26 cellular contexts compared by ENCODE assay signal in genomic region chr18:58697131-58697530, GRCh38. TPM values are rescaled to one million over a fixed set of nuclear protein-coding genes. Genes with fewer than 3 reads are reported as not detected.
A peak's percentile ranks its signal among the peaks of the same experiment; 100 is the strongest.
DNase-seq lines count a peak whose midpoint lies in the region; ATAC-seq and TF ChIP-seq lines count a peak whose summit lies in the region.
"Had no signal": no experiment of that assay in that cellular context is flagged by ENCODE, and none has a peak within 500 bp of the region (broad histone marks: within the 10 kb centered on the region; RNA-seq: fewer than 3 reads in every experiment).

No MANE protein-coding gene starts in this region.

- H3K27me3 Mint-ChIP-seq in activated T-cell treated with anti-CD3 and anti-CD28 coated beads, Interleukin-2, amount 50 U/mL, for 24 hours, result no peaks in the 10 kb centered on the region
- no peaks in the 10 kb centered on the region for H3K27me3 Mint-ChIP-seq in T-cell
- H3K27me3 Mint-ChIP-seq in activated naive CD8-positive, alpha-beta T cell treated with anti-CD3 and anti-CD28 coated beads, Interleukin-2, amount 10 ng/mL, durations not matched to agents 7 days and 5 days, result no peaks in the 10 kb centered on the region

- TF ChIP-seq POLR2A in spleen (IDR thresholded peaks at IDR 0.05) (no peak), upper lobe of left lung (IDR thresholded peaks at IDR 0.05) (no peak)

- no peaks in the 10 kb centered on the region for H3K79me2 ChIP-seq in trophoblast cell (ENCODE audit: control insufficient read depth, insufficient read depth, low read length, poor library complexity)

- peak overlapping the region; percentile 76 for H3K27ac Mint-ChIP-seq in activated T-cell treated with anti-CD3 and anti-CD28 coated beads, Interleukin-2, amount 50 U/mL, for 24 hours
- peak overlapping the region; percentile 74 to 86 for H3K27ac Mint-ChIP-seq in T-cell
- peak overlapping the region; percentile 97 for H3K27ac Mint-ChIP-seq in activated naive CD8-positive, alpha-beta T cell treated with anti-CD3 and anti-CD28 coated beads, Interleukin-2, amount 10 ng/mL, durations not matched to agents 7 days and 5 days

- H3K79me1 ChIP-seq in trophoblast cell (ENCODE audit: low read length), result no peaks in the 10 kb centered on the region

- H3K23ac ChIP-seq in trophoblast cell (ENCODE audit: low read length), result peak overlapping the region; percentile 42

- no peak overlapping the region for H3K9ac ChIP-seq in trophoblast cell (ENCODE audit: low read length)
- H3K9ac ChIP-seq: BLaER1 had no signal

- no peak overlapping the region for H4K8ac ChIP-seq in trophoblast cell (ENCODE audit: low read depth, low read length)

- H3K27me3 ChIP-seq in trophoblast cell (ENCODE audit: insufficient read depth, low read length) (no peaks in the 10 kb centered on the region), spleen (replicated peaks in 1 of 7) (no peaks in the 10 kb centered on the region), upper lobe of left lung (no peaks in the 10 kb centered on the region)
- H3K27me3 ChIP-seq: BLaER1, Peyer's patch, vagina had no signal

- H3K4ac ChIP-seq in trophoblast cell (ENCODE audit: low read depth, low read length), result no peak overlapping the region

- no peak overlapping the region for H2AK5ac ChIP-seq in trophoblast cell (ENCODE audit: low read length)

- H3K4me1 ChIP-seq in trophoblast cell (ENCODE audit: control insufficient read depth in 1 of 2, insufficient read depth in 2 of 2, low read length in 2 of 2) (no peaks in the 10 kb centered on the region), spleen (peaks cover 0 to 38% (median 0%) of the 10 kb centered on the region in 6 donors), upper lobe of left lung (peaks cover 0 to 3% (median 0%) of the 10 kb centered on the region in 4 donors)
- H3K4me1 ChIP-seq: BLaER1, lower lobe of right lung, Peyer's patch had no signal

- no peak overlapping the region for H3K18ac ChIP-seq in trophoblast cell (ENCODE audit: low read length)

- H3K36me3 Mint-ChIP-seq in activated T-cell treated with anti-CD3 and anti-CD28 coated beads, Interleukin-2, amount 50 U/mL, for 24 hours (ENCODE audit: low read depth), result peaks cover 47% of the 10 kb centered on the region
- H3K36me3 Mint-ChIP-seq in T-cell, result peaks cover 43% of the 10 kb centered on the region
- H3K36me3 Mint-ChIP-seq in activated naive CD8-positive, alpha-beta T cell treated with anti-CD3 and anti-CD28 coated beads, Interleukin-2, amount 10 ng/mL, durations not matched to agents 7 days and 5 days, result peaks cover 40% of the 10 kb centered on the region

- H3K27ac ChIP-seq in trophoblast cell (ENCODE audit: low read depth, low read length), result no peak overlapping the region
- no peak overlapping the region for H3K27ac ChIP-seq in spleen
- no peak overlapping the region for H3K27ac ChIP-seq in upper lobe of left lung
- H3K27ac ChIP-seq: BLaER1, lower lobe of right lung, Peyer's patch, vagina had no signal

- no peak overlapping the region for H3K14ac ChIP-seq in trophoblast cell (ENCODE audit: low read length)

- peaks cover 3% of the 10 kb centered on the region for H3K9me3 Mint-ChIP-seq in activated T-cell treated with anti-CD3 and anti-CD28 coated beads, Interleukin-2, amount 50 U/mL, for 24 hours
- H3K9me3 Mint-ChIP-seq in T-cell, result no peaks in the 10 kb centered on the region
- no peaks in the 10 kb centered on the region for H3K9me3 Mint-ChIP-seq in activated naive CD8-positive, alpha-beta T cell treated with anti-CD3 and anti-CD28 coated beads, Interleukin-2, amount 10 ng/mL, durations not matched to agents 7 days and 5 days

- H3K4me2 ChIP-seq in trophoblast cell (ENCODE audit: low read length), result no peak overlapping the region
- H3K4me2 ChIP-seq: BLaER1 had no signal

- peak overlapping the region; percentile 22 for H3K4me3 Mint-ChIP-seq in activated T-cell treated with anti-CD3 and anti-CD28 coated beads, Interleukin-2, amount 50 U/mL, for 24 hours
- H3K4me3 Mint-ChIP-seq in T-cell, result peak overlapping the region; percentile 14 to 72 (median 71)
- peak overlapping the region; percentile 90 for H3K4me3 Mint-ChIP-seq in activated naive CD8-positive, alpha-beta T cell treated with anti-CD3 and anti-CD28 coated beads, Interleukin-2, amount 10 ng/mL, durations not matched to agents 7 days and 5 days
- H3K4me3 Mint-ChIP-seq: WTC11 had no signal

- H2BK120ac ChIP-seq in trophoblast cell (ENCODE audit: insufficient read depth, low read length, poor library complexity), result no peak overlapping the region

- ATAC-seq in T-cell (replicated peaks in 1 of 4) (peak in 3 of 4 experiments; percentile 29 to 57 (median 29)), GM19023 (IDR thresholded peaks at IDR 0.05; ENCODE audit: unreplicated experiment) (no peak), upper lobe of left lung (ENCODE audit: low FRiP score in 2 of 2) (no peak)
- peak; percentile 48 for ATAC-seq in activated naive CD8-positive, alpha-beta T cell treated with anti-CD3 and anti-CD28 coated beads, Interleukin-2, amount 10 ng/mL, durations not matched to agents 7 days and 5 days (ENCODE audit: low read depth)
- ATAC-seq: HepG2, lower lobe of right lung, WTC11 had no signal

- no peak overlapping the region for H2AFZ ChIP-seq in trophoblast cell (ENCODE audit: insufficient read depth, low read length, poor library complexity)

- H3K4me1 Mint-ChIP-seq in activated T-cell treated with anti-CD3 and anti-CD28 coated beads, Interleukin-2, amount 50 U/mL, for 24 hours (ENCODE audit: low read depth), result peaks cover 64% of the 10 kb centered on the region
- peaks cover 40 to 62% (median 62%) of the 10 kb centered on the region in 3 donors for H3K4me1 Mint-ChIP-seq in T-cell
- H3K4me1 Mint-ChIP-seq in activated naive CD8-positive, alpha-beta T cell treated with anti-CD3 and anti-CD28 coated beads, Interleukin-2, amount 10 ng/mL, durations not matched to agents 7 days and 5 days, result peaks cover 53% of the 10 kb centered on the region

- no peak overlapping the region for H4K12ac ChIP-seq in trophoblast cell (ENCODE audit: low read depth, low read length)

- H3K9me3 ChIP-seq in trophoblast cell (ENCODE audit: insufficient read depth, low read depth, low read length), result no peaks in the 10 kb centered on the region
- no peaks in the 10 kb centered on the region for H3K9me3 ChIP-seq in spleen
- H3K9me3 ChIP-seq in upper lobe of left lung, result no peaks in the 10 kb centered on the region
- H3K9me3 ChIP-seq: lower lobe of right lung, Peyer's patch, vagina had no signal

- no peak overlapping the region for H4K91ac ChIP-seq in trophoblast cell (ENCODE audit: low read depth, low read length)

- no peak for TF ChIP-seq EP300 in upper lobe of left lung (IDR thresholded peaks at IDR 0.05)

- no peak overlapping the region for H3K4me3 ChIP-seq in trophoblast cell (ENCODE audit: low read depth, low read length)
- no peak overlapping the region for H3K4me3 ChIP-seq in spleen
- no peak overlapping the region for H3K4me3 ChIP-seq in upper lobe of left lung
- H3K4me3 ChIP-seq: BLaER1, lower lobe of right lung, Peyer's patch, vagina had no signal

- H2BK5ac ChIP-seq in trophoblast cell (ENCODE audit: low read depth, low read length, poor library complexity), result no peak overlapping the region

- TF ChIP-seq CTCF in spleen (IDR thresholded peaks at IDR 0.05 in 8 of 11, conservative IDR thresholded peaks at IDR 0.05 in 3 of 11) (no peak), upper lobe of left lung (IDR thresholded peaks at IDR 0.05) (no peak)

- intact Hi-C loops in spleen (cut with DNase I; ENCODE audit: low total_unique reads), result no loop called here

- H2BK12ac ChIP-seq in trophoblast cell (ENCODE audit: low read length), result no peak overlapping the region

- CTCF ChIA-PET in T-cell (lab: Charles Lee), result interaction anchor here (0.6 to 2.0 kb wide), 4 partner anchors 12 to 68 kb away, joined by 3 to 6 read pairs (median 4); no protein-coding TSS in a partner anchor

- H3K36me3 ChIP-seq in trophoblast cell (ENCODE audit: control insufficient read depth in 1 of 2, insufficient read depth in 2 of 2, low read length in 2 of 2), result peaks cover 8 to 21% of the 10 kb centered on the region in 2 experiments
- H3K36me3 ChIP-seq in spleen, result peaks cover 0 to 71% (median 27%) of the 10 kb centered on the region in 6 donors
- H3K36me3 ChIP-seq in upper lobe of left lung, result peaks cover 5 to 38% (median 9%) of the 10 kb centered on the region in 4 donors

- no CpG with 5 or more reads among the region's 5 CpGs for WGBS in trophoblast cell (ENCODE audit: extremely low coverage, insufficient coverage, insufficient read length)
- WGBS in spleen, 5 donors, result 76 to 87% (median 82%) methylated on average over 5 of the region's 5 CpGs
- WGBS in upper lobe of left lung, 2 donors, result 89 to 91% methylated on average over 5 of the region's 5 CpGs

- DNase-seq in activated T-cell treated with anti-CD3 and anti-CD28 coated beads, Interleukin-2, amount 50 U/mL, for 24 hours, result no peak
- DNase-seq in activated T-cell treated with anti-CD3 and anti-CD28 coated beads for 4 hours (no peak), T-cell (no peak), trophoblast cell (peak in 1 of 2 donors; percentile 19), spleen (no peak), upper lobe of left lung (no peak)
- DNase-seq in activated naive CD8-positive, alpha-beta T cell treated with anti-CD3 and anti-CD28 coated beads, Interleukin-2, amount 10 ng/mL, durations not matched to agents 7 days and 5 days, result no peak
- DNase-seq: activated CD8-positive, alpha-beta memory T cell treated with anti-CD3 and anti-CD28 coated beads, Interleukin-2, amount 50 U/mL, for 48 hours; amniotic stem cell; caudate nucleus; foreskin fibroblast; hippocampal formation; lower lobe of right lung; NCI-H1105 treated with DMSO at 0.1 percent for 48 hours; NCI-H510A treated with DMSO at 0.1 percent for 48 hours; NK-92 treated with Interleukin-12 subunit alpha and Interleukin-12 subunit beta, amount 100 ng/mL, for 24 hours; Peyer's patch; retina; stimulated activated CD4-positive, alpha-beta T cell treated with anti-CD3 and anti-CD28 coated beads, Interleukin-12 subunit alpha, Interleukin-12 subunit beta, amount 100 ng/mL, for 4 hours; substantia nigra; T-helper 9 cell had no signal

- POLR2A ChIA-PET in T-cell (lab: Charles Lee), result interaction anchor here (0.8 to 1.2 kb wide), 3 partner anchors 38 to 55 kb away, joined by 3 to 7 read pairs (median 5); no protein-coding TSS in a partner anchor
- POLR2A ChIA-PET in activated naive CD8-positive, alpha-beta T cell treated with anti-CD3 and anti-CD28 coated beads, Interleukin-2, amount 10 ng/mL, durations not matched to agents 7 days and 5 days (lab: Charles Lee), result interaction anchor here (0.6 to 1.7 kb wide), 4 partner anchors 25 to 443 kb away, joined by 3 to 23 read pairs (median 4); partner anchors contain the start of gene MALT1

RNA-seq across cellular contexts. Expression of gene MALT1, which starts 25.9 kb away (rescaled TPM):
- 10 to 100 TPM; 54.5 to 83.2 (median 69.5) TPM for total RNA-seq in T-cell
- total RNA-seq in activated naive CD8-positive, alpha-beta T cell treated with anti-CD3 and anti-CD28 coated beads, Interleukin-2, amount 10 ng/mL, durations not matched to agents 7 days and 5 days, result 10 to 100 TPM; 68.6 to 71.6 TPM
- polyA plus RNA-seq in trophoblast cell (2013), result 29.5 and 29.7 TPM in 2 replicates
- 10 to 100 TPM; 47.9 to 59.6 (median 51.3) TPM for total RNA-seq in spleen
- polyA plus RNA-seq in spleen, result 10 to 100 TPM; 13.3 to 16.8 (median 15.6) TPM
- total RNA-seq in upper lobe of left lung, result 10 to 100 TPM; 17.1 to 29.3 (median 24.6) TPM

Comparison
In these comparisons a context has a peak if more than half of its experiments do, and no peak if none do; other contexts are left out.
1. H3K4me3 Mint-ChIP-seq: peak in every context shown above with its lines; median percentile 90 in activated naive CD8-positive, alpha-beta T cell treated with anti-CD3 and anti-CD28 coated beads, Interleukin-2, amount 10 ng/mL, durations not matched to agents 7 days and 5 days; 71 in T-cell; 22 in activated T-cell treated with anti-CD3 and anti-CD28 coated beads, Interleukin-2, amount 50 U/mL, for 24 hours.
2. ATAC-seq: peak in T-cell (3 of 4) and activated naive CD8-positive, alpha-beta T cell treated with anti-CD3 and anti-CD28 coated beads, Interleukin-2, amount 10 ng/mL, durations not matched to agents 7 days and 5 days (single experiment); none in GM19023 (single experiment) and upper lobe of left lung (0 of 2).
3. Peak in every context shown above with its lines, with median percentiles within 50 percentile points of each other: H3K27ac Mint-ChIP-seq.